In the genomic region with DNA sequence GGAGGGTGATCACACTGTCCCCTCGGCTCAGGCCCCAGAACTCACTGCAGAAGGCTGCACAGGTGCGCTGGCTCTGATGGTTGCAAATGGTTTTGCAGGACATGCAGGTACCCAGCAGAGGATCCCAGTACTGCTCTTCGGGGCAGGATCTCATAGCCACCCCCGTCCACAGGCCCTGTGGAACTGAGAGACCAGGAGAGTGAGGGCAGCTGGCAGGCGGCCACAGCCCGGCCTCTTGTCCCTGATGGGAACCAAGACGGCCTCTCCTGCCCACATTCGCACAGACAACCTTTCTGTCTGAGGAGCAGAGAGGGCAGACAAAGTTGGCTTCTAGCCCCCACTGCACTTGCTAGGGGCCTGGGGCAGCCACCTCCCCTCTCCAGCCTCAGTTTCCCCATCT, we compare ENCODE assay signal across 20 cellular contexts. TPM values are rescaled to one million over a fixed set of nuclear protein-coding genes. Genes with fewer than 3 reads are reported as not detected.
"Had no signal": no experiment of that assay in that cellular context is flagged by ENCODE, and none has a peak within 500 bp of the region (broad histone marks: within the 10 kb centered on the region; RNA-seq: fewer than 3 reads in every experiment).

No MANE protein-coding gene starts in this region.

- DNase-seq: activated CD4-positive, alpha-beta T cell treated with anti-CD3 and anti-CD28 coated beads, Interleukin-2, amount 10 ng/mL, durations not matched to agents 7 days and 5 days; activated gamma-delta T cell treated with Interleukin-2 at 50 U/mL for 16 hours; aorta; heart left ventricle; islet precursor cell; left cardiac atrium; occipital lobe; stomach; transverse colon; uterus had no signal

- ATAC-seq: activated CD4-positive, CD25-positive, alpha-beta regulatory T cell treated with anti-CD3 and anti-CD28 coated beads, Interleukin-2, amount 50 U/mL, for 24 hours; activated naive CD4-positive, alpha-beta T cell treated with anti-CD3 and anti-CD28 coated beads, Interleukin-2, amount 50 U/mL, for 72 hours; heart left ventricle; left cardiac atrium; mucosa of descending colon had no signal

- H3K4me1 Mint-ChIP-seq: activated CD4-positive, alpha-beta T cell treated with anti-CD3 and anti-CD28 coated beads, Interleukin-2, amount 10 ng/mL, durations not matched to agents 7 days and 5 days; brain had no signal

- H3K4me3 Mint-ChIP-seq: activated CD4-positive, alpha-beta T cell treated with anti-CD3 and anti-CD28 coated beads, Interleukin-2, amount 10 ng/mL, durations not matched to agents 7 days and 5 days; activated T-helper 1 cell treated with anti-CD3 and anti-CD28 coated beads, Interleukin-12 subunit alpha, Interleukin-12 subunit beta, Interleukin-2, Interleukin-4 antibody, amounts not matched to agents 30 ng/mL and 10 ng/mL and 1 ng/mL, durations not matched to agents 14 hours and 24 hours and 36 hours; brain had no signal

- H3K27ac Mint-ChIP-seq: activated CD4-positive, alpha-beta T cell treated with anti-CD3 and anti-CD28 coated beads, Interleukin-2, amount 10 ng/mL, durations not matched to agents 7 days and 5 days; activated naive CD4-positive, alpha-beta T cell treated with anti-CD3 and anti-CD28 coated beads, Interleukin-2, amount 50 U/mL, for 72 hours; activated T-helper 1 cell treated with anti-CD3 and anti-CD28 coated beads, Interleukin-12 subunit alpha, Interleukin-12 subunit beta, Interleukin-2, Interleukin-4 antibody, amounts not matched to agents 30 ng/mL and 10 ng/mL and 1 ng/mL, durations not matched to agents 14 hours and 24 hours and 36 hours; brain had no signal

RNA-seq across cellular contexts. Expression of gene TNFRSF13B, which starts 19.5 kb away (rescaled TPM):
- total RNA-seq: activated CD4-positive, alpha-beta T cell treated with anti-CD3 and anti-CD28 coated beads, Interleukin-2, amount 10 ng/mL, durations not matched to agents 7 days and 5 days; activated naive CD4-positive, alpha-beta T cell treated with anti-CD3 and anti-CD28 coated beads, Interleukin-2, amount 50 U/mL, for 72 hours; activated T-helper 1 cell treated with anti-CD3 and anti-CD28 coated beads, Interleukin-12 subunit alpha, Interleukin-12 subunit beta, Interleukin-2, Interleukin-4 antibody, amounts not matched to agents 30 ng/mL and 10 ng/mL and 1 ng/mL, durations not matched to agents 14 hours and 24 hours and 36 hours; aorta; cardiac septum; chondrocyte; epithelial cell of proximal tubule; fibroblast of villous mesenchyme; heart left ventricle; left cardiac atrium; occipital lobe; T-helper 2 cell treated with Interferon-gamma antibody and Interleukin-4, amounts not matched to agents 100 ng/mL and 5 ng/mL, for 36 hours; uterus had no signal
